20 cellular contexts compared by ENCODE assay signal in genomic region chr18:22606563-22607283, GRCh38.
DNase-seq lines count a peak whose midpoint lies in the region; ATAC-seq and TF ChIP-seq lines count a peak whose summit lies in the region.
"Had no signal": no experiment of that assay in that cellular context is flagged by ENCODE, and none has a peak within 500 bp of the region (broad histone marks: within the 10 kb centered on the region; RNA-seq: fewer than 3 reads in every experiment).

No MANE protein-coding gene starts in this region.

- H2BK15ac ChIP-seq in mesendoderm (replicated peaks; ENCODE audit: low read depth): no peak overlapping the region

- H3K27me3 ChIP-seq in mesendoderm (ENCODE audit: insufficient read depth, low read length, poor library complexity) (no peaks in the 10 kb centered on the region), esophagus squamous epithelium (peaks cover 0 to 38% (median 0%) of the 10 kb centered on the region in 4 donors), testis (no peaks in the 10 kb centered on the region)
- H3K27me3 ChIP-seq: BLaER1 treated with 17β-estradiol and CSF1 and Interleukin-3, amounts not matched to agents 10 nM and 100 nM; ovary had no signal

- TF ChIP-seq CTCF in natural killer cell (IDR thresholded peaks at IDR 0.05) (no peak), esophagus squamous epithelium (IDR thresholded peaks at IDR 0.05) (no peak), testis (IDR thresholded peaks at IDR 0.05) (no peak)

- H4K5ac ChIP-seq in mesendoderm (ENCODE audit: low read length): no peak overlapping the region

- H3K9ac ChIP-seq in mesendoderm (ENCODE audit: low read length): no peak overlapping the region
- H3K9ac ChIP-seq: BLaER1 treated with 17β-estradiol and CSF1 and Interleukin-3, amounts not matched to agents 10 nM and 100 nM; KMS-11 had no signal

- no peaks in the 10 kb centered on the region for H3K4me1 ChIP-seq in mesendoderm (ENCODE audit: control insufficient read depth, low read depth, low read length)
- peaks cover 0 to 8% (median 0%) of the 10 kb centered on the region in 3 donors for H3K4me1 ChIP-seq in esophagus squamous epithelium
- peaks cover 4% of the 10 kb centered on the region for H3K4me1 ChIP-seq in testis
- H3K4me1 ChIP-seq: BLaER1 treated with 17β-estradiol and CSF1 and Interleukin-3, amounts not matched to agents 10 nM and 100 nM had no signal

- H3K4me3 Mint-ChIP-seq in natural killer cell treated with Interleukin-12 subunit alpha and Interleukin-12 subunit beta and Interleukin-15 and Interleukin-18, amount 100 ng/mL, for 72 hours: no peak overlapping the region
- no peak overlapping the region for H3K4me3 Mint-ChIP-seq in natural killer cell

- H3K9me3 Mint-ChIP-seq in natural killer cell treated with Interleukin-12 subunit alpha and Interleukin-12 subunit beta and Interleukin-15 and Interleukin-18, amount 100 ng/mL, for 72 hours: no peaks in the 10 kb centered on the region
- H3K9me3 Mint-ChIP-seq in natural killer cell: no peaks in the 10 kb centered on the region

- no peak overlapping the region for H2BK120ac ChIP-seq in mesendoderm (ENCODE audit: low read depth, low read length)

- H3K4me3 ChIP-seq in mesendoderm (ENCODE audit: low read length): no peak overlapping the region
- H3K4me3 ChIP-seq in esophagus squamous epithelium: no peak overlapping the region
- no peak overlapping the region for H3K4me3 ChIP-seq in testis
- H3K4me3 ChIP-seq: BLaER1 treated with 17β-estradiol and CSF1 and Interleukin-3, amounts not matched to agents 10 nM and 100 nM; dorsolateral prefrontal cortex; ovary had no signal

- no peak overlapping the region for H3K27ac Mint-ChIP-seq in natural killer cell treated with Interleukin-12 subunit alpha and Interleukin-12 subunit beta and Interleukin-15 and Interleukin-18, amount 100 ng/mL, for 72 hours
- no peak overlapping the region for H3K27ac Mint-ChIP-seq in natural killer cell

- DNase-seq in natural killer cell treated with Interleukin-12 subunit alpha and Interleukin-12 subunit beta and Interleukin-15 and Interleukin-18, amount 100 ng/mL, for 72 hours (ENCODE audit: low spot score): no peak
- DNase-seq in natural killer cell: no peak
- no peak for DNase-seq in Right ventricle myocardium superior
- peak; percentile 26 for DNase-seq in mesendoderm
- no peak for DNase-seq in esophagus squamous epithelium (lab: John Stamatoyannopoulos, UW)
- DNase-seq in hypothalamus (lab: John Stamatoyannopoulos, UW): no peak
- no peak for DNase-seq in testis
- DNase-seq: 8988T; activated CD4-positive, CD25-positive, alpha-beta regulatory T cell treated with anti-CD3 and anti-CD28 coated beads, Interleukin-2, amount 50 U/mL, for 72 hours; amygdala; dorsolateral prefrontal cortex; GDM1; head of caudate nucleus; NCI-H774; stimulated activated CD4-positive, alpha-beta T cell treated with anti-CD3 and anti-CD28 coated beads, Interleukin-4, amount 100 ng/mL, for 24 hours; stimulated activated CD8-positive, alpha-beta memory T cell treated with anti-CD3 and anti-CD28 coated beads, Interleukin-4, amount 100 ng/mL, for 48 hours had no signal

- H3K9me3 ChIP-seq in esophagus squamous epithelium (no peaks in the 10 kb centered on the region), testis (no peaks in the 10 kb centered on the region)
- H3K9me3 ChIP-seq: BLaER1 treated with 17β-estradiol and CSF1 and Interleukin-3, amounts not matched to agents 10 nM and 100 nM; ovary had no signal

- no peaks in the 10 kb centered on the region for H3K36me3 ChIP-seq in mesendoderm (ENCODE audit: control insufficient read depth, insufficient read depth, low read length)
- no peaks in the 10 kb centered on the region for H3K36me3 ChIP-seq in esophagus squamous epithelium
- no peaks in the 10 kb centered on the region for H3K36me3 ChIP-seq in testis (ENCODE audit: low read depth, missing control alignments)
- H3K36me3 ChIP-seq: BLaER1 treated with 17β-estradiol and CSF1 and Interleukin-3, amounts not matched to agents 10 nM and 100 nM; ovary had no signal

- H2AK5ac ChIP-seq in mesendoderm (ENCODE audit: low read length): no peak overlapping the region

- no peak overlapping the region for H3K18ac ChIP-seq in mesendoderm (ENCODE audit: low read length)

- peaks cover 36 to 53% of the 10 kb centered on the region in 2 donors for H3K27me3 Mint-ChIP-seq in natural killer cell treated with Interleukin-12 subunit alpha and Interleukin-12 subunit beta and Interleukin-15 and Interleukin-18, amount 100 ng/mL, for 72 hours
- peaks cover 35 to 37% of the 10 kb centered on the region in 2 donors for H3K27me3 Mint-ChIP-seq in natural killer cell (ENCODE audit: low read depth in 2 of 2)

- TF ChIP-seq POLR2A in esophagus squamous epithelium (IDR thresholded peaks at IDR 0.05): no peak
- TF ChIP-seq POLR2A in testis (IDR thresholded peaks at IDR 0.05): no peak

- H3K56ac ChIP-seq in mesendoderm (ENCODE audit: low read length): no peak overlapping the region

- no peaks in the 10 kb centered on the region for H3K79me1 ChIP-seq in mesendoderm (ENCODE audit: low read length)

- H3K27ac ChIP-seq in mesendoderm (ENCODE audit: low read depth, low read length): no peak overlapping the region
- H3K27ac ChIP-seq in esophagus squamous epithelium: no peak overlapping the region
- H3K27ac ChIP-seq in testis: no peak overlapping the region
- H3K27ac ChIP-seq: BLaER1 treated with 17β-estradiol and CSF1 and Interleukin-3, amounts not matched to agents 10 nM and 100 nM; dorsolateral prefrontal cortex; KMS-11; ovary had no signal

- no peak overlapping the region for H3K23ac ChIP-seq in mesendoderm (ENCODE audit: low read length)

- WGBS in mesendoderm (ENCODE audit: extremely low coverage, insufficient coverage, low lambda C conversion rate): no CpG with 5 or more reads among the region's 7 CpGs
- 60 to 97% methylated on average over 4 to 7 of the region's 7 CpGs for WGBS in esophagus squamous epithelium, 2 donors
- WGBS in testis, 2 donors: 63 to 69% methylated on average over 4 to 7 of the region's 7 CpGs

- H3K4me2 ChIP-seq in mesendoderm (ENCODE audit: low read length): no peak overlapping the region
- H3K4me2 ChIP-seq: BLaER1 treated with 17β-estradiol and CSF1 and Interleukin-3, amounts not matched to agents 10 nM and 100 nM; KMS-11 had no signal

- no peak overlapping the region for H4K8ac ChIP-seq in mesendoderm (ENCODE audit: low read depth, low read length)

- H3K79me2 ChIP-seq in mesendoderm (ENCODE audit: control insufficient read depth, insufficient read depth, low read length): no peaks in the 10 kb centered on the region

- no peak overlapping the region for H3K4ac ChIP-seq in mesendoderm (ENCODE audit: low read depth, low read length)

- no peaks in the 10 kb centered on the region for H3K4me1 Mint-ChIP-seq in natural killer cell treated with Interleukin-12 subunit alpha and Interleukin-12 subunit beta and Interleukin-15 and Interleukin-18, amount 100 ng/mL, for 72 hours (ENCODE audit: low read depth in 2 of 2)
- no peaks in the 10 kb centered on the region for H3K4me1 Mint-ChIP-seq in natural killer cell

- ATAC-seq in natural killer cell treated with Interleukin-12 subunit alpha and Interleukin-12 subunit beta and Interleukin-15 and Interleukin-18, amount 100 ng/mL, for 72 hours: peak; percentile 34 to 38
- ATAC-seq in natural killer cell: no peak
- ATAC-seq in Right ventricle myocardium superior (ENCODE audit: poor library complexity): peak; percentile 35
- no peak for ATAC-seq in GM21619 (IDR thresholded peaks at IDR 0.05; ENCODE audit: unreplicated experiment)

- intact Hi-C loops in natural killer cell (cut with micrococcal nuclease) (no loop called here), Right ventricle myocardium superior (cut with DNase I) (no loop called here), esophagus squamous epithelium (cut with DNase I) (no loop called here), testis (cut with DNase I; ENCODE audit: low total_unique reads) (no loop called here)

- H2BK5ac ChIP-seq in mesendoderm (ENCODE audit: low read length): no peak overlapping the region

- H3K36me3 Mint-ChIP-seq in natural killer cell treated with Interleukin-12 subunit alpha and Interleukin-12 subunit beta and Interleukin-15 and Interleukin-18, amount 100 ng/mL, for 72 hours: peaks cover 4% of the 10 kb centered on the region
- no peaks in the 10 kb centered on the region for H3K36me3 Mint-ChIP-seq in natural killer cell

Comparison
In these comparisons a context has a peak if more than half of its experiments do, and no peak if none do; other contexts are left out.
1. ATAC-seq: peak in natural killer cell treated with Interleukin-12 subunit alpha and Interleukin-12 subunit beta and Interleukin-15 and Interleukin-18, amount 100 ng/mL, for 72 hours (2 of 2) and Right ventricle myocardium superior (single experiment); none in natural killer cell (0 of 3) and GM21619 (single experiment).